7 cellular contexts compared by ENCODE assay signal in genomic region chr7:129444776-129445175, GRCh38. TPM values are rescaled to one million over a fixed set of nuclear protein-coding genes. Genes with fewer than 3 reads are reported as not detected.
"Had no signal": no experiment of that assay in that cellular context is flagged by ENCODE, and none has a peak within 500 bp of the region (broad histone marks: within the 10 kb centered on the region; RNA-seq: fewer than 3 reads in every experiment).

No MANE protein-coding gene starts in this region.

RNA-seq across cellular contexts. Expression of gene SMKR1, which starts 57.6 kb away (rescaled TPM):
- total RNA-seq: epithelial cell of proximal tubule, esophagus mucosa, fibroblast of villous mesenchyme, gastrocnemius medialis, gastroesophageal sphincter, heart right ventricle had no signal
- polyA plus RNA-seq: endothelial cell of umbilical vein had no signal
